17 cellular contexts compared by ENCODE assay signal in genomic region chr6:106913676-106914280, GRCh38.
DNase-seq lines count a peak whose midpoint lies in the region; ATAC-seq and TF ChIP-seq lines count a peak whose summit lies in the region.
"Had no signal": no experiment of that assay in that cellular context is flagged by ENCODE, and none has a peak within 500 bp of the region (broad histone marks: within the 10 kb centered on the region; RNA-seq: fewer than 3 reads in every experiment).

No MANE protein-coding gene starts in this region.

- intact Hi-C loops in Calu3 (cut with micrococcal nuclease; ENCODE audit: unreplicated experiment) (loop anchor here (5.0 kb wide), 1 partner anchor 41 kb away; no protein-coding TSS in a partner anchor), left ventricle myocardium inferior (cut with micrococcal nuclease) (no loop called here)

- H3K36me3 ChIP-seq in right atrium auricular region, result no peaks in the 10 kb centered on the region
- no peaks in the 10 kb centered on the region for H3K36me3 ChIP-seq in left ventricle myocardium inferior
- H3K36me3 ChIP-seq: BE2C had no signal

- CTCF ChIA-PET in Calu3 (lab: Charles Lee), result no interaction called here

- H3K27ac ChIP-seq in right atrium auricular region (no peak overlapping the region), left ventricle myocardium inferior (replicated peaks) (no peak overlapping the region)

- no peak overlapping the region for H3K4me3 Mint-ChIP-seq in Calu3 (ENCODE audit: low read depth, unreplicated experiment)
- no peak overlapping the region for H3K4me3 Mint-ChIP-seq in activated T-cell treated with anti-CD3 and anti-CD28 coated beads, Interleukin-2, amount 50 U/mL, for 4 hours
- H3K4me3 Mint-ChIP-seq: activated naive CD8-positive, alpha-beta T cell treated with anti-CD3 and anti-CD28 coated beads for 36 hours; naive B cell; stimulated activated naive B cell treated with anti-CD40 and anti-IgM and Interleukin-4, amounts not matched to agents 10 μg/mL and 1 μg/mL and 100 μg/mL, for 72 hours had no signal

- BruUV-seq in Calu3 (replicated peaks; lab: Mats Ljungman, UMichigan), result no TSS peak

- H3K4me3 ChIP-seq in right atrium auricular region (no peak overlapping the region), left ventricle myocardium inferior (no peak overlapping the region)

- H3K9me3 Mint-ChIP-seq in Calu3 (ENCODE audit: low read depth, unreplicated experiment), result no peaks in the 10 kb centered on the region
- no peaks in the 10 kb centered on the region for H3K9me3 Mint-ChIP-seq in activated T-cell treated with anti-CD3 and anti-CD28 coated beads, Interleukin-2, amount 50 U/mL, for 4 hours
- H3K9me3 Mint-ChIP-seq: activated naive CD8-positive, alpha-beta T cell treated with anti-CD3 and anti-CD28 coated beads for 36 hours had no signal

- DNase-seq in Calu3 (peak; percentile 18), right atrium auricular region (ENCODE audit: low spot score) (no peak), CD1c-positive myeloid dendritic cell (ENCODE audit: extremely low spot score) (no peak), left ventricle myocardium inferior (no peak)
- no peak for DNase-seq in activated T-cell treated with anti-CD3 and anti-CD28 coated beads, Interleukin-2, amount 50 U/mL, for 4 hours
- DNase-seq: activated naive CD8-positive, alpha-beta T cell treated with anti-CD3 and anti-CD28 coated beads for 36 hours; BE2C; HCEC 1CT; naive B cell; NCI-H2029; SHP77 treated with DMSO at 0.1 percent for 48 hours; stimulated activated CD4-positive, alpha-beta T cell treated with anti-CD3 and anti-CD28 coated beads, Interleukin-15, amount 100 ng/mL, for 24 hours; stimulated activated naive B cell treated with anti-CD40 and anti-IgM and Interleukin-4, amounts not matched to agents 10 μg/mL and 1 μg/mL and 100 μg/mL, for 72 hours had no signal

- peak; percentile 94 for ATAC-seq in GM18868 (IDR thresholded peaks at IDR 0.05; ENCODE audit: unreplicated experiment)
- peak; percentile 92 for ATAC-seq in HG03432 (IDR thresholded peaks at IDR 0.05; ENCODE audit: unreplicated experiment)
- peak; percentile 91 for ATAC-seq in esophagus mucosa
- ATAC-seq in activated T-cell treated with anti-CD3 and anti-CD28 coated beads, Interleukin-2, amount 50 U/mL, for 4 hours, result no peak
- ATAC-seq: activated CD4-positive, CD25-positive, alpha-beta regulatory T cell treated with anti-CD3 and anti-CD28 coated beads, Interleukin-2, amount 50 U/mL, for 24 hours had no signal

- H3K4me1 Mint-ChIP-seq in Calu3 (ENCODE audit: low read depth, unreplicated experiment), result peaks cover 35% of the 10 kb centered on the region
- no peaks in the 10 kb centered on the region for H3K4me1 Mint-ChIP-seq in activated T-cell treated with anti-CD3 and anti-CD28 coated beads, Interleukin-2, amount 50 U/mL, for 4 hours (ENCODE audit: low read depth)

- H3K9me3 ChIP-seq in right atrium auricular region, result peaks cover 0 to 5% of the 10 kb centered on the region in 2 donors
- H3K9me3 ChIP-seq in left ventricle myocardium inferior (replicated peaks), result peaks cover 6% of the 10 kb centered on the region
- H3K9me3 ChIP-seq: BE2C had no signal

- no peaks in the 10 kb centered on the region for H3K36me3 Mint-ChIP-seq in Calu3 (ENCODE audit: insufficient read depth, unreplicated experiment)
- no peaks in the 10 kb centered on the region for H3K36me3 Mint-ChIP-seq in activated T-cell treated with anti-CD3 and anti-CD28 coated beads, Interleukin-2, amount 50 U/mL, for 4 hours (ENCODE audit: insufficient read depth)
- H3K36me3 Mint-ChIP-seq: activated naive CD8-positive, alpha-beta T cell treated with anti-CD3 and anti-CD28 coated beads for 36 hours had no signal

- H3K27me3 ChIP-seq in right atrium auricular region, result no peaks in the 10 kb centered on the region
- H3K27me3 ChIP-seq in left ventricle myocardium inferior (ENCODE audit: low read depth), result no peaks in the 10 kb centered on the region
- H3K27me3 ChIP-seq: BE2C had no signal

- peak overlapping the region; percentile 9 for H3K27ac Mint-ChIP-seq in Calu3 (ENCODE audit: unreplicated experiment)
- H3K27ac Mint-ChIP-seq: activated naive CD8-positive, alpha-beta T cell treated with anti-CD3 and anti-CD28 coated beads for 36 hours; stimulated activated naive B cell treated with anti-CD40 and anti-IgM and Interleukin-4, amounts not matched to agents 10 μg/mL and 1 μg/mL and 100 μg/mL, for 72 hours had no signal

- H3K4me1 ChIP-seq in right atrium auricular region (no peaks in the 10 kb centered on the region), left ventricle myocardium inferior (no peaks in the 10 kb centered on the region)
- H3K4me1 ChIP-seq: BE2C had no signal

- H3K27me3 Mint-ChIP-seq in Calu3 (ENCODE audit: unreplicated experiment), result no peaks in the 10 kb centered on the region
- H3K27me3 Mint-ChIP-seq in activated T-cell treated with anti-CD3 and anti-CD28 coated beads, Interleukin-2, amount 50 U/mL, for 4 hours (ENCODE audit: low read depth), result peaks cover 4% of the 10 kb centered on the region
- H3K27me3 Mint-ChIP-seq: naive B cell; stimulated activated naive B cell treated with anti-CD40 and anti-IgM and Interleukin-4, amounts not matched to agents 10 μg/mL and 1 μg/mL and 100 μg/mL, for 72 hours had no signal

- TF ChIP-seq CTCF in Calu3 (IDR thresholded peaks at IDR 0.05; ENCODE audit: unreplicated experiment), result no peak
- no peak for TF ChIP-seq CTCF in right atrium auricular region (IDR thresholded peaks at IDR 0.05)
- no peak for TF ChIP-seq CTCF in left ventricle myocardium inferior (IDR thresholded peaks at IDR 0.05; ENCODE audit: borderline replicate concordance)

Comparison
In these comparisons a context has a peak if more than half of its experiments do, and no peak if none do; other contexts are left out.
1. ATAC-seq: peak in GM18868 (single experiment), HG03432 (single experiment) and esophagus mucosa (single experiment); none in activated T-cell treated with anti-CD3 and anti-CD28 coated beads, Interleukin-2, amount 50 U/mL, for 4 hours (0 of 2).